In the genomic region with DNA sequence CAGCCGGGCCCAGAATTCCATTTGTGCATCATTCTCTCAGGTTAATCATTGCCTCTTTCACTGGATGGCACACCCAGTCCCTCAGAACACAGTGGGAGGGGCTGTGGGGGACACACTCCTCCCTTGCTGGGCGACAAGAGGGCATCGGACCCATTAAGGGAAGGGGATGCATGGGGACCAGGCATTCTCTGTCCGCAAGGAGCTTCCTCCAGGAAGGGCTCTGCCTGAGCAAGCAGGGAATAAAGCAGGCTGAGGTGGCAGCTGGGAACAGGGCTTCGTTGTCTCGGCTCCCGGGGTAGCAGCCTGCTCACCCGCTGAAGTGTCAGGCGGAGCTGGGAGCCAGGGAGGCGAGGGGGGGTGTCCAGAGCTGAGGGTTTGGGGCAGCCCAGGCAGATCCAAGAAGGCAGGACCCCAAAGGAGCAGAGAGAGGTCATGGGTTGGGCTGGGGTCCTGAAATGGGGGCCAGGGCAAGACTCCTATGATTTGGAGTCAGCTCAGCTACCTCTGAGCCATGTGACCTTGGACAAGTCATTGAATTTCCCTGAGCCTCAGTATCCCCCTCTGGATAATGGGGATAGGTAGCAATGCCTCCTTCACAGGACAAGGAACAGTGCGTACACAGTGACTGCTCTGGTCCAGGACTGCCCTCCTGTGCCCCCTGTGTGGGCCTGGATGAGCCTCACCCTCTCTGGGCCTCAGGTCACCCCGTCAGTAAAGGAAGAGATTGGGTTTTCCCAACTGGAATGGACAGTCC, we compare ENCODE assay signal across 15 cellular contexts. TPM values are rescaled to one million over a fixed set of nuclear protein-coding genes. Genes with fewer than 3 reads are reported as not detected.
DNase-seq lines count a peak whose midpoint lies in the region; ATAC-seq and TF ChIP-seq lines count a peak whose summit lies in the region.
"Had no signal": no experiment of that assay in that cellular context is flagged by ENCODE, and none has a peak within 500 bp of the region (broad histone marks: within the 10 kb centered on the region; RNA-seq: fewer than 3 reads in every experiment).

No MANE protein-coding gene starts in this region.

- peaks cover 9% of the 10 kb centered on the region for H3F3A ChIP-seq in GM23338 (replicated peaks; ENCODE audit: low read depth)

- H3K27ac Mint-ChIP-seq in GM23338, result no peak overlapping the region
- H3K27ac Mint-ChIP-seq in CD14-positive monocyte, result peak overlapping the region in 2 of 7 donors; percentile 31 to 32

- no peak overlapping the region for H3K4me3 ChIP-seq in GM23338
- H3K4me3 ChIP-seq: right atrium auricular region had no signal

- peaks cover 24% of the 10 kb centered on the region for H3K4me1 Mint-ChIP-seq in GM23338
- H3K4me1 Mint-ChIP-seq in CD14-positive monocyte, result peaks cover 4% of the 10 kb centered on the region

- peaks cover 15% of the 10 kb centered on the region for H3K27me3 Mint-ChIP-seq in GM23338 (ENCODE audit: insufficient read depth, low read depth, poor library complexity)
- H3K27me3 Mint-ChIP-seq in CD14-positive monocyte (ENCODE audit: low read depth in 3 of 3), result peaks cover 24 to 27% (median 25%) of the 10 kb centered on the region in 3 donors

- H3K4me3 Mint-ChIP-seq in GM23338 (peak overlapping the region; percentile 69; the same call in 2 of the 3 replicates), CD14-positive monocyte (no peak overlapping the region)
- H3K4me3 Mint-ChIP-seq: CD4-positive, CD25-positive, alpha-beta regulatory T cell had no signal

- intact Hi-C loops in CD14-positive monocyte (cut with micrococcal nuclease), result no loop called here

- peaks cover 5% of the 10 kb centered on the region; the same call in 1 of the 2 replicates for H3K36me3 ChIP-seq in GM23338 (ENCODE audit: insufficient read depth)

- ATAC-seq in GM23338 (no peak), HG03521 (IDR thresholded peaks at IDR 0.05; ENCODE audit: unreplicated experiment) (no peak)

- DNase-seq in GM23338 (ENCODE audit: low spot score), result no peak
- peak; percentile 64 for DNase-seq in kidney tubule cell (ENCODE audit: low spot score)
- DNase-seq in renal cortical epithelial cell (ENCODE audit: low read depth), result peak; percentile 67
- DNase-seq in 8988T, result no peak
- no peak for DNase-seq in NAMALWA (ENCODE audit: low spot score)
- no peak for DNase-seq in CD14-positive monocyte (ENCODE audit: low spot score)
- DNase-seq: CD4-positive, CD25-positive, alpha-beta regulatory T cell; NCI-H1048; WERI-Rb-1 had no signal

- H3K27ac ChIP-seq in GM23338 (ENCODE audit: low read depth) (no peak overlapping the region), angular gyrus (ENCODE audit: low read depth, low read length) (peak overlapping the region; percentile 95)
- H3K27ac ChIP-seq: right atrium auricular region, WERI-Rb-1 had no signal

- H2AFZ ChIP-seq in GM23338, result no peak overlapping the region

- H3K4me2 ChIP-seq in GM23338, result peak overlapping the region; percentile 92; the same call in 1 of the 2 replicates

- peaks cover 24% of the 10 kb centered on the region for H3K36me3 Mint-ChIP-seq in GM23338 (ENCODE audit: low read depth)
- peaks cover 26 to 31% of the 10 kb centered on the region in 2 donors for H3K36me3 Mint-ChIP-seq in CD14-positive monocyte

- no peaks in the 10 kb centered on the region for H3K79me2 ChIP-seq in GM23338 (replicated peaks; ENCODE audit: insufficient read depth)

- H3K9me3 Mint-ChIP-seq in GM23338 (no peaks in the 10 kb centered on the region), CD14-positive monocyte (peaks cover 0 to 3% (median 0%) of the 10 kb centered on the region in 7 donors)
- H3K9me3 Mint-ChIP-seq: CD4-positive, CD25-positive, alpha-beta regulatory T cell had no signal

- H4K20me1 ChIP-seq in GM23338 (replicated peaks; ENCODE audit: insufficient read depth), result no peaks in the 10 kb centered on the region; the same call in 1 of the 2 replicates

- H3K4me1 ChIP-seq in GM23338 (ENCODE audit: insufficient read depth), result peaks cover 9% of the 10 kb centered on the region; the same call in 1 of the 2 replicates

- no peaks in the 10 kb centered on the region for H3K27me3 ChIP-seq in GM23338 (ENCODE audit: insufficient read depth)
- H3K27me3 ChIP-seq: right atrium auricular region had no signal

- H3K9me2 ChIP-seq in GM23338 (ENCODE audit: insufficient read depth), result no peaks in the 10 kb centered on the region

- TF ChIP-seq CTCF in GM23338 (conservative IDR thresholded peaks at IDR 0.05; ENCODE audit: low read depth in 2 of 2) (no peak), CD14-positive monocyte (IDR thresholded peaks at IDR 0.05) (no peak)

TF ChIP-seq in GM23338, 12 proteins besides CTCF, POLR2A, EP300 and RAD21 (continues in another document):
- TF ChIP-seq POLR2AphosphoS5 (IDR thresholded peaks at IDR 0.05; ENCODE audit: low read depth), result no peak
- no peak for TF ChIP-seq ZNF331 (CRISPR knock-in tag; IDR thresholded peaks at IDR 0.05; ENCODE audit: low read depth)
- TF ChIP-seq STAT1 (IDR thresholded peaks at IDR 0.05; ENCODE audit: unreplicated experiment), result no peak
- no peak for TF ChIP-seq JUNB (IDR thresholded peaks at IDR 0.05; ENCODE audit: unreplicated experiment)
- no peak for TF ChIP-seq EZH2phosphoT487 (IDR thresholded peaks at IDR 0.05; ENCODE audit: unreplicated experiment)
- TF ChIP-seq, protein P1, sequence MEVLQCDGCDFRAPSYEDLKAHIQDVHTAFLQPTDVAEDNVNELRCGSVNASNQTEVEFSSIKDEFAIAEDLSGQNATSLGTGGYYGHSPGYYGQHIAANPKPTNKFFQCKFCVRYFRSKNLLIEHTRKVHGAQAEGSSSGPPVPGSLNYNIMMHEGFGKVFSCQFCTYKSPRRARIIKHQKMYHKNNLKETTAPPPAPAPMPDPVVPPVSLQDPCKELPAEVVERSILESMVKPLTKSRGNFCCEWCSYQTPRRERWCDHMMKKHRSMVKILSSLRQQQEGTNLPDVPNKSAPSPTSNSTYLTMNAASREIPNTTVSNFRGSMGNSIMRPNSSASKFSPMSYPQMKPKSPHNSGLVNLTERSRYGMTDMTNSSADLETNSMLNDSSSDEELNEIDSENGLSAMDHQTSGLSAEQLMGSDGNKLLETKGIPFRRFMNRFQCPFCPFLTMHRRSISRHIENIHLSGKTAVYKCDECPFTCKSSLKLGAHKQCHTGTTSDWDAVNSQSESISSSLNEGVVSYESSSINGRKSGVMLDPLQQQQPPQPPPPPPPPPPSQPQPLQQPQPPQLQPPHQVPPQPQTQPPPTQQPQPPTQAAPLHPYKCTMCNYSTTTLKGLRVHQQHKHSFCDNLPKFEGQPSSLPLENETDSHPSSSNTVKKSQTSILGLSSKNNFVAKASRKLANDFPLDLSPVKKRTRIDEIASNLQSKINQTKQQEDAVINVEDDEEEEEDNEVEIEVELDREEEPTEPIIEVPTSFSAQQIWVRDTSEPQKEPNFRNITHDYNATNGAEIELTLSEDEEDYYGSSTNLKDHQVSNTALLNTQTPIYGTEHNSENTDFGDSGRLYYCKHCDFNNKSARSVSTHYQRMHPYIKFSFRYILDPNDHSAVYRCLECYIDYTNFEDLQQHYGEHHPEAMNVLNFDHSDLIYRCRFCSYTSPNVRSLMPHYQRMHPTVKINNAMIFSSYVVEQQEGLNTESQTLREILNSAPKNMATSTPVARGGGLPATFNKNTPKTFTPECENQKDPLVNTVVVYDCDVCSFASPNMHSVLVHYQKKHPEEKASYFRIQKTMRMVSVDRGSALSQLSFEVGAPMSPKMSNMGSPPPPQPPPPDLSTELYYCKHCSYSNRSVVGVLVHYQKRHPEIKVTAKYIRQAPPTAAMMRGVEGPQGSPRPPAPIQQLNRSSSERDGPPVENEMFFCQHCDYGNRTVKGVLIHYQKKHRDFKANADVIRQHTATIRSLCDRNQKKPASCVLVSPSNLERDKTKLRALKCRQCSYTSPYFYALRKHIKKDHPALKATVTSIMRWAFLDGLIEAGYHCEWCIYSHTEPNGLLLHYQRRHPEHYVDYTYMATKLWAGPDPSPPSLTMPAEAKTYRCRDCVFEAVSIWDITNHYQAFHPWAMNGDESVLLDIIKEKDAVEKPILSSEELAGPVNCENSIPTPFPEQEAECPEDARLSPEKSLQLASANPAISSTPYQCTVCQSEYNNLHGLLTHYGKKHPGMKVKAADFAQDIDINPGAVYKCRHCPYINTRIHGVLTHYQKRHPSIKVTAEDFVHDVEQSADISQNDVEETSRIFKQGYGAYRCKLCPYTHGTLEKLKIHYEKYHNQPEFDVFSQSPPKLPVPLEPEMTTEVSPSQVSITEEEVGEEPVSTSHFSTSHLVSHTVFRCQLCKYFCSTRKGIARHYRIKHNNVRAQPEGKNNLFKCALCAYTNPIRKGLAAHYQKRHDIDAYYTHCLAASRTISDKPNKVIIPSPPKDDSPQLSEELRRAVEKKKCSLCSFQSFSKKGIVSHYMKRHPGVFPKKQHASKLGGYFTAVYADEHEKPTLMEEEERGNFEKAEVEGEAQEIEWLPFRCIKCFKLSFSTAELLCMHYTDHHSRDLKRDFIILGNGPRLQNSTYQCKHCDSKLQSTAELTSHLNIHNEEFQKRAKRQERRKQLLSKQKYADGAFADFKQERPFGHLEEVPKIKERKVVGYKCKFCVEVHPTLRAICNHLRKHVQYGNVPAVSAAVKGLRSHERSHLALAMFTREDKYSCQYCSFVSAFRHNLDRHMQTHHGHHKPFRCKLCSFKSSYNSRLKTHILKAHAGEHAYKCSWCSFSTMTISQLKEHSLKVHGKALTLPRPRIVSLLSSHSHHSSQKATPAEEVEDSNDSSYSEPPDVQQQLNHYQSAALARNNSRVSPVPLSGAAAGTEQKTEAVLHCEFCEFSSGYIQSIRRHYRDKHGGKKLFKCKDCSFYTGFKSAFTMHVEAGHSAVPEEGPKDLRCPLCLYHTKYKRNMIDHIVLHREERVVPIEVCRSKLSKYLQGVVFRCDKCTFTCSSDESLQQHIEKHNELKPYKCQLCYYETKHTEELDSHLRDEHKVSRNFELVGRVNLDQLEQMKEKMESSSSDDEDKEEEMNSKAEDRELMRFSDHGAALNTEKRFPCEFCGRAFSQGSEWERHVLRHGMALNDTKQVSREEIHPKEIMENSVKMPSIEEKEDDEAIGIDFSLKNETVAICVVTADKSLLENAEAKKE (CRISPR knock-in tag; IDR thresholded peaks at IDR 0.05), result no peak

RNA-seq across cellular contexts. Expression of a gene that starts 1.4 kb away (rescaled TPM):
- 9.2 and 13.3 TPM in 2 replicates for total RNA-seq in GM23338 (2014; rRNA removed; shearing (Covaris generic))
- polyA plus RNA-seq in GM23338 (2016; fragmentation: Nextera tagmentation; extraction: Ambion mirVana) (7.5 and 8.2 TPM in 2 replicates), CD14-positive monocyte (not detected)
- total RNA-seq in renal cortical epithelial cell, result 2.6 and 6.4 TPM in 2 replicates
- total RNA-seq: glomerular endothelial cell, HT1080, mesenteric fat pad had no signal

RNA-seq across cellular contexts. Expression of a gene that starts 18.7 kb away (rescaled TPM):
- total RNA-seq in GM23338 (2014; rRNA removed; shearing (Covaris generic)), result 76.9 and 78.4 TPM in 2 replicates
- polyA plus RNA-seq in GM23338 (2016; fragmentation: Nextera tagmentation; extraction: Ambion mirVana) (61.3 and 64.1 TPM in 2 replicates), CD14-positive monocyte (10 to 100 TPM; 32.2 to 36.6 TPM)
- total RNA-seq in renal cortical epithelial cell, result 77.6 and 84.0 TPM in 2 replicates

RNA-seq across cellular contexts. Expression of a gene that starts 26.5 kb away (rescaled TPM):
- total RNA-seq in GM23338 (2014; rRNA removed; shearing (Covaris generic)), result 2.1 and 2.4 TPM in 2 replicates
- polyA plus RNA-seq in GM23338 (2016; fragmentation: Nextera tagmentation; extraction: Ambion mirVana) (0.50 and 0.84 TPM in 2 replicates), CD14-positive monocyte (not detected)
- total RNA-seq in renal cortical epithelial cell, result 20.3 and 37.3 TPM in 2 replicates
- total RNA-seq: CD4-positive, CD25-positive, alpha-beta regulatory T cell; HT1080; mesenteric fat pad had no signal

RNA-seq across cellular contexts. Expression of a gene that starts 34.0 kb away (rescaled TPM):
- 31.3 and 38.1 TPM in 2 replicates for total RNA-seq in GM23338 (2014; rRNA removed; shearing (Covaris generic))
- polyA plus RNA-seq in GM23338 (2016; fragmentation: Nextera tagmentation; extraction: Ambion mirVana), result 12.4 and 12.9 TPM in 2 replicates
- 9.2 and 26.0 TPM in 2 replicates for total RNA-seq in renal cortical epithelial cell
- 10 to 100 TPM; 45.0 to 51.7 TPM for polyA plus RNA-seq in CD14-positive monocyte

Comparison
In these comparisons a context has a peak if more than half of its experiments do, and no peak if none do; other contexts are left out.
1. DNase-seq: peak in kidney tubule cell (single experiment) and renal cortical epithelial cell (single experiment); none in GM23338 (single experiment), 8988T (single experiment), NAMALWA (single experiment) and CD14-positive monocyte (single experiment).